In genomic region chr4:128668566-128668965, GRCh38 we compare ENCODE assay signal across 16 cellular contexts.
DNase-seq lines count a peak whose midpoint lies in the region; ATAC-seq and TF ChIP-seq lines count a peak whose summit lies in the region.
"Had no signal": no experiment of that assay in that cellular context is flagged by ENCODE, and none has a peak within 500 bp of the region (broad histone marks: within the 10 kb centered on the region; RNA-seq: fewer than 3 reads in every experiment).

No MANE protein-coding gene starts in this region.

- no peaks in the 10 kb centered on the region for H3K79me2 ChIP-seq in SK-N-SH (ENCODE audit: insufficient read depth)

- TF ChIP-seq RAD21 in SK-N-SH (IDR thresholded peaks at IDR 0.05; ENCODE audit: low read length) = no peak

- no peaks in the 10 kb centered on the region for H4K20me1 ChIP-seq in SK-N-SH (ENCODE audit: insufficient read depth)

- CTCF ChIA-PET in SK-N-SH (lab: Yijun Ruan, JAX) = no interaction called here

- WGBS in SK-N-SH (ENCODE audit: low lambda C conversion rate) = 74% methylated on average over 5 of the region's 5 CpGs

- POLR2A ChIA-PET in SK-N-SH (lab: Yijun Ruan, JAX) = no interaction called here

- H3K36me3 ChIP-seq in SK-N-SH (replicated peaks in 1 of 2; ENCODE audit: control insufficient read depth in 1 of 2, insufficient read depth in 2 of 2, low read length in 1 of 2) = no peaks in the 10 kb centered on the region
- H3K36me3 ChIP-seq: HAP-1 had no signal

- TF ChIP-seq EP300 in SK-N-SH (IDR thresholded peaks at IDR 0.05; ENCODE audit: borderline replicate concordance in 1 of 2, low read depth in 1 of 2, low read length in 1 of 2) = no peak

- peaks cover 0 to under 1% of the 10 kb centered on the region in 2 experiments; a peak in 1 of 4 replicates for H3K4me1 ChIP-seq in SK-N-SH (ENCODE audit: control insufficient read depth in 1 of 2, insufficient read depth in 2 of 2, low read depth in 1 of 2, low read length in 1 of 2)
- H3K4me1 ChIP-seq: A549, HAP-1 had no signal

- H3K9me3 ChIP-seq in SK-N-SH = no peaks in the 10 kb centered on the region
- H3K9me3 ChIP-seq: HAP-1 had no signal

- H3K27ac ChIP-seq in SK-N-SH (ENCODE audit: low read depth in 2 of 2, low read length in 1 of 2) = no peak overlapping the region
- H3K27ac ChIP-seq: 22Rv1, A549, C4-2B had no signal

- H3K9me2 ChIP-seq in SK-N-SH = no peaks in the 10 kb centered on the region

- no peak overlapping the region for H3K9ac ChIP-seq in SK-N-SH

- no peak for TF ChIP-seq CTCF in SK-N-SH (IDR thresholded peaks at IDR 0.05)

- H2AFZ ChIP-seq in SK-N-SH (ENCODE audit: low read depth) = no peak overlapping the region

- ATAC-seq in SK-N-SH treated with all-trans-retinoic acid at 6 μM for 48 hours (no peak), GM19463 (IDR thresholded peaks at IDR 0.05; ENCODE audit: unreplicated experiment) (no peak)
- ATAC-seq: A549 had no signal

- H3K4me3 ChIP-seq in SK-N-SH (ENCODE audit: low read depth in 2 of 2, low read length in 1 of 2) = no peak overlapping the region
- H3K4me3 ChIP-seq: A549, HAP-1 had no signal

- DNase-seq in SK-N-SH (peak; percentile 21), globus pallidus (ENCODE audit: low spot score) (peak; percentile 53), pons (ENCODE audit: low spot score) (peak; percentile 79), HUDEP-2 (lab: John Stamatoyannopoulos, UW; ENCODE audit: unreplicated experiment in 76 of 76) (no peak)
- DNase-seq in stimulated activated naive CD4-positive, alpha-beta T cell (lab: John Stamatoyannopoulos, UW) = no peak
- DNase-seq: AML-193; CD4-positive, alpha-beta T cell; DMS153; DMS79; GDM1 had no signal

- no peaks in the 10 kb centered on the region for H3F3A ChIP-seq in SK-N-SH (replicated peaks; ENCODE audit: insufficient read depth)

- no peaks in the 10 kb centered on the region for H3K27me3 ChIP-seq in SK-N-SH (ENCODE audit: insufficient read depth)

- no peak overlapping the region for H3K4me2 ChIP-seq in SK-N-SH
- H3K4me2 ChIP-seq: A549 had no signal

TF ChIP-seq in SK-N-SH, 30 proteins besides CTCF, POLR2A, EP300 and RAD21:
- no peak for TF ChIP-seq TAF1 (IDR thresholded peaks at IDR 0.05; ENCODE audit: borderline replicate concordance, low read depth, low read length)
- TF ChIP-seq GABPA (IDR thresholded peaks at IDR 0.05; ENCODE audit: low read depth) = no peak
- TF ChIP-seq MEF2A (IDR thresholded peaks at IDR 0.05; ENCODE audit: borderline replicate concordance, low read depth) = no peak
- no peak for TF ChIP-seq TCF12 (IDR thresholded peaks at IDR 0.05)
- TF ChIP-seq GATA2 (CRISPR knock-in tag; IDR thresholded peaks at IDR 0.05) = no peak
- no peak for TF ChIP-seq POLR2AphosphoS5 (IDR thresholded peaks at IDR 0.05; ENCODE audit: low read depth, low read length)
- no peak for TF ChIP-seq USF1 (IDR thresholded peaks at IDR 0.05; ENCODE audit: borderline replicate concordance, low read depth)
- TF ChIP-seq NRF1 (IDR thresholded peaks at IDR 0.05; ENCODE audit: low read depth, low read length) = no peak

TF ChIP-seq in SK-N-SH treated with all-trans-retinoic acid at 6 μM for 48 hours, 23 proteins besides CTCF, POLR2A, EP300 and RAD21:
- no peak for TF ChIP-seq SNAI2 (CRISPR knock-in tag; IDR thresholded peaks at IDR 0.05)
- TF ChIP-seq ZNF565 (CRISPR knock-in tag; conservative IDR thresholded peaks at IDR 0.05; ENCODE audit: low read depth) = no peak
- TF ChIP-seq TSHZ2 (CRISPR knock-in tag; IDR thresholded peaks at IDR 0.05) = no peak
- no peak for TF ChIP-seq PATZ1 (CRISPR knock-in tag; IDR thresholded peaks at IDR 0.05; ENCODE audit: borderline replicate concordance)
- TF ChIP-seq ZC3H10 (CRISPR knock-in tag; IDR thresholded peaks at IDR 0.05) = no peak
- no peak for TF ChIP-seq BACH2 (CRISPR knock-in tag; IDR thresholded peaks at IDR 0.05; ENCODE audit: borderline replicate concordance)
- no peak for TF ChIP-seq ZNF70 (CRISPR knock-in tag; IDR thresholded peaks at IDR 0.05)
- no peak for TF ChIP-seq RARB (CRISPR knock-in tag; IDR thresholded peaks at IDR 0.05)
- no peak for TF ChIP-seq ARNTL (CRISPR knock-in tag; IDR thresholded peaks at IDR 0.05; ENCODE audit: borderline replicate concordance, low read depth)
- TF ChIP-seq ZFP3 (CRISPR knock-in tag; IDR thresholded peaks at IDR 0.05) = no peak
- TF ChIP-seq ESRRG (CRISPR knock-in tag; IDR thresholded peaks at IDR 0.05) = no peak
- TF ChIP-seq ZNF8 (CRISPR knock-in tag; IDR thresholded peaks at IDR 0.05) = no peak
- TF ChIP-seq OSR1 (CRISPR knock-in tag; IDR thresholded peaks at IDR 0.05) = no peak
- TF ChIP-seq CSDC2 (CRISPR knock-in tag; IDR thresholded peaks at IDR 0.05) = no peak
- no peak for TF ChIP-seq TOX (CRISPR knock-in tag; IDR thresholded peaks at IDR 0.05; ENCODE audit: borderline replicate concordance)
- no peak for TF ChIP-seq ISL1 (CRISPR knock-in tag; IDR thresholded peaks at IDR 0.05)
- no peak for TF ChIP-seq CSRNP3 (CRISPR knock-in tag; IDR thresholded peaks at IDR 0.05)
- TF ChIP-seq POU6F1 (CRISPR knock-in tag; IDR thresholded peaks at IDR 0.05; ENCODE audit: borderline replicate concordance, low read depth) = no peak
- TF ChIP-seq GLIS3 (CRISPR knock-in tag; IDR thresholded peaks at IDR 0.05) = no peak
- no peak for TF ChIP-seq ZFP30 (CRISPR knock-in tag; IDR thresholded peaks at IDR 0.05)

Comparison
In these comparisons a context has a peak if more than half of its experiments do, and no peak if none do; other contexts are left out.
1. DNase-seq: peak in SK-N-SH (single experiment), globus pallidus (single experiment) and pons (single experiment); none in stimulated activated naive CD4-positive, alpha-beta T cell (0 of 6) and HUDEP-2 (0 of 76).